ENCODE assay signal across 1 cellular context in the genomic region with DNA sequence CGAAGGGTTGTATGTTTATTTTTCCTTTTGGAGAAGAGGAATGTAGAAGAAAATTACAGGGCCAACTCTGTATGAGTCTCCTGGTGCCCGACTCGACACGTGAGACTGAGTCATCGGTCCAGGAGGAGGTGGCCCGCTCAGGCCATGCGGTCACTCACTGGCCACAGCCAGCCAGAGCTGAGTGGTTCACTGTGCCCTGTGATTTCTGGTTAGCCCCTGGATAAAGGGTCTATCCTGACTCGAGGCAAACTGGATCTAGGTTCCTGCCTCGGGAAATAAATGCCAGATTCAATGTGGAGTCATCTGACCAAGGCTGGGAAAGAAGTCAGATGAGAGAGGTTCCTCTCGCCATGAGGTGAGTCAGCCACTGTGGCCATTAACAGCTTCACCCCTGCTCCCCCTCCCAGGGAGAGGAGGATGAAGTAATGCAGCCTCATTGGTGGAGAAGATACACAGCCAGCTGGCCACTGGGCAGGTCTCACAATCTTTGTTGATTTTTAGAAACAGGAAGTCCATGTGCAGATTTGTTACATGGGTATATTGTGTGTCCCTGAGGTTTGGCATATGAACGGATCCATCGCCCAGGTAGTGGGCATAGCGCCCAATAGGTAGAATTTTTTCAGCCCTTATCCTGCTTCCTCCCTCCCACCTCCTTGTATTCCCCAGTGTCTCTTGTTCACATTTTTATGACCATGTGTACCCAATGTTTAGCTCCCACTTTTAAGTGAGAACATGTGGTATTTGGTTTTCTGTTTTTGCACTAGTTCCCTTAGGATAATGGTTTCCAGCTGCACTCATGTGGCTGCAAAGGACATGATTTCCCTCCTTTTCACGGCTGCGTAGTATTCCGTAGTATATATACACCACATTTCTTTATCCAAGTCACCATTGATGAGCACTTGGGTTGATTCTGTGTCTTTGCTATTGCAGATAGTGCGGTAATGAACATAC.
TF ChIP-seq lines count a peak whose summit lies in the region.

No MANE protein-coding gene starts in this region.

TF ChIP-seq in SK-N-SH, 30 proteins besides CTCF, POLR2A, EP300 and RAD21 (continued from another document):
- TF ChIP-seq, protein P1, sequence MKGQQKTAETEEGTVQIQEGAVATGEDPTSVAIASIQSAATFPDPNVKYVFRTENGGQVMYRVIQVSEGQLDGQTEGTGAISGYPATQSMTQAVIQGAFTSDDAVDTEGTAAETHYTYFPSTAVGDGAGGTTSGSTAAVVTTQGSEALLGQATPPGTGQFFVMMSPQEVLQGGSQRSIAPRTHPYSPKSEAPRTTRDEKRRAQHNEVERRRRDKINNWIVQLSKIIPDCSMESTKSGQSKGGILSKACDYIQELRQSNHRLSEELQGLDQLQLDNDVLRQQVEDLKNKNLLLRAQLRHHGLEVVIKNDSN (IDR thresholded peaks at IDR 0.05; ENCODE audit: borderline replicate concordance, low read depth): peak; percentile 83; the same call in 1 of the 2 replicates
- TF ChIP-seq GATA2 (CRISPR knock-in tag; IDR thresholded peaks at IDR 0.05) (no peak), SIN3A (IDR thresholded peaks at IDR 0.05; ENCODE audit: borderline replicate concordance, low read depth, low read length) (peak; percentile 90), FOSL2 (IDR thresholded peaks at IDR 0.05; ENCODE audit: borderline replicate concordance, low read depth) (peak; percentile 90), RCOR1 (IDR thresholded peaks at IDR 0.05; ENCODE audit: low read length) (no peak), JUND (IDR thresholded peaks at IDR 0.05) (peak; percentile 88), TEAD4 (IDR thresholded peaks at IDR 0.05; ENCODE audit: borderline replicate concordance, insufficient read depth) (0 out of 2 replicates have a peak, but pooled peaks have one; percentile 45), ELF1 (IDR thresholded peaks at IDR 0.05) (peak; percentile 67), FOXM1 (IDR thresholded peaks at IDR 0.05; ENCODE audit: low read depth) (0 out of 2 replicates have a peak, but pooled peaks have one; percentile 11), MXI1 (IDR thresholded peaks at IDR 0.05; ENCODE audit: low read depth, low read length) (no peak), RFX5 (IDR thresholded peaks at IDR 0.05; ENCODE audit: low read length) (no peak), NRF1 (IDR thresholded peaks at IDR 0.05; ENCODE audit: low read depth, low read length) (no peak), RXRA (IDR thresholded peaks at IDR 0.05; ENCODE audit: borderline replicate concordance, low read depth) (peak; percentile 84; the same call in 1 of the 2 replicates), POLR2AphosphoS5 (IDR thresholded peaks at IDR 0.05; ENCODE audit: low read depth, low read length) (peak; percentile 67), TCF12 (IDR thresholded peaks at IDR 0.05) (peak; percentile 64), CHD2 (IDR thresholded peaks at IDR 0.05; ENCODE audit: low read length, partially characterized antibody) (no peak), NFIC (IDR thresholded peaks at IDR 0.05; ENCODE audit: borderline replicate concordance) (no peak; the same call in 1 of the 2 replicates), YY1 (IDR thresholded peaks at IDR 0.05; ENCODE audit: low read depth) (peak; percentile 76; the same call in 1 of the 2 replicates), FOXJ3 (CRISPR knock-in tag; IDR thresholded peaks at IDR 0.05) (no peak)
- TF ChIP-seq, protein P2, sequence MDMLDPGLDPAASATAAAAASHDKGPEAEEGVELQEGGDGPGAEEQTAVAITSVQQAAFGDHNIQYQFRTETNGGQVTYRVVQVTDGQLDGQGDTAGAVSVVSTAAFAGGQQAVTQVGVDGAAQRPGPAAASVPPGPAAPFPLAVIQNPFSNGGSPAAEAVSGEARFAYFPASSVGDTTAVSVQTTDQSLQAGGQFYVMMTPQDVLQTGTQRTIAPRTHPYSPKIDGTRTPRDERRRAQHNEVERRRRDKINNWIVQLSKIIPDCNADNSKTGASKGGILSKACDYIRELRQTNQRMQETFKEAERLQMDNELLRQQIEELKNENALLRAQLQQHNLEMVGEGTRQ (IDR thresholded peaks at IDR 0.05; ENCODE audit: borderline replicate concordance, low read depth, low read length): no peak
- TF ChIP-seq, protein P3, sequence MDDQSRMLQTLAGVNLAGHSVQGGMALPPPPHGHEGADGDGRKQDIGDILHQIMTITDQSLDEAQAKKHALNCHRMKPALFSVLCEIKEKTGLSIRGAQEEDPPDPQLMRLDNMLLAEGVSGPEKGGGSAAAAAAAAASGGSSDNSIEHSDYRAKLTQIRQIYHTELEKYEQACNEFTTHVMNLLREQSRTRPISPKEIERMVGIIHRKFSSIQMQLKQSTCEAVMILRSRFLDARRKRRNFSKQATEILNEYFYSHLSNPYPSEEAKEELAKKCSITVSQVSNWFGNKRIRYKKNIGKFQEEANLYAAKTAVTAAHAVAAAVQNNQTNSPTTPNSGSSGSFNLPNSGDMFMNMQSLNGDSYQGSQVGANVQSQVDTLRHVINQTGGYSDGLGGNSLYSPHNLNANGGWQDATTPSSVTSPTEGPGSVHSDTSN (IDR thresholded peaks at IDR 0.05): peak; percentile 34; the same call in 1 of the 2 replicates
- TF ChIP-seq, protein P4, sequence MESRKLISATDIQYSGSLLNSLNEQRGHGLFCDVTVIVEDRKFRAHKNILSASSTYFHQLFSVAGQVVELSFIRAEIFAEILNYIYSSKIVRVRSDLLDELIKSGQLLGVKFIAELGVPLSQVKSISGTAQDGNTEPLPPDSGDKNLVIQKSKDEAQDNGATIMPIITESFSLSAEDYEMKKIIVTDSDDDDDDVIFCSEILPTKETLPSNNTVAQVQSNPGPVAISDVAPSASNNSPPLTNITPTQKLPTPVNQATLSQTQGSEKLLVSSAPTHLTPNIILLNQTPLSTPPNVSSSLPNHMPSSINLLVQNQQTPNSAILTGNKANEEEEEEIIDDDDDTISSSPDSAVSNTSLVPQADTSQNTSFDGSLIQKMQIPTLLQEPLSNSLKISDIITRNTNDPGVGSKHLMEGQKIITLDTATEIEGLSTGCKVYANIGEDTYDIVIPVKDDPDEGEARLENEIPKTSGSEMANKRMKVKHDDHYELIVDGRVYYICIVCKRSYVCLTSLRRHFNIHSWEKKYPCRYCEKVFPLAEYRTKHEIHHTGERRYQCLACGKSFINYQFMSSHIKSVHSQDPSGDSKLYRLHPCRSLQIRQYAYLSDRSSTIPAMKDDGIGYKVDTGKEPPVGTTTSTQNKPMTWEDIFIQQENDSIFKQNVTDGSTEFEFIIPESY (IDR thresholded peaks at IDR 0.05; ENCODE audit: borderline replicate concordance, low read depth): no peak
- TF ChIP-seq, protein P5, sequence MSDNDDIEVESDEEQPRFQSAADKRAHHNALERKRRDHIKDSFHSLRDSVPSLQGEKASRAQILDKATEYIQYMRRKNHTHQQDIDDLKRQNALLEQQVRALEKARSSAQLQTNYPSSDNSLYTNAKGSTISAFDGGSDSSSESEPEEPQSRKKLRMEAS (IDR thresholded peaks at IDR 0.05; ENCODE audit: low read depth): peak; percentile 99
